ENCODE assay signal across 13 cellular contexts in genomic region chr5:91190333-91190680, GRCh38.
DNase-seq lines count a peak whose midpoint lies in the region; ATAC-seq and TF ChIP-seq lines count a peak whose summit lies in the region.
"Had no signal": no experiment of that assay in that cellular context is flagged by ENCODE, and none has a peak within 500 bp of the region (broad histone marks: within the 10 kb centered on the region; RNA-seq: fewer than 3 reads in every experiment).

No MANE protein-coding gene starts in this region.

- H4K20me1 ChIP-seq in neural progenitor cell (ENCODE audit: low read depth), result no peaks in the 10 kb centered on the region

- DNase-seq in endodermal cell (no peak), neural progenitor cell (ENCODE audit: low spot score) (no peak), NCI-H1694 (lab: John Stamatoyannopoulos, UW) (no peak)
- DNase-seq in CD4-positive, alpha-beta T cell, result no peak
- DNase-seq: activated CD8-positive, alpha-beta memory T cell treated with anti-CD3 and anti-CD28 coated beads, Interleukin-2, amount 50 U/mL, for 4 hours; caudate nucleus; natural killer cell; T-cell had no signal

- intact Hi-C loops in CD4-positive, alpha-beta T cell (cut with DNase I, micrococcal nuclease), result no loop called here

- H2AFZ ChIP-seq in neural progenitor cell (replicated peaks), result peak overlapping the region; percentile 1

- H3K27ac ChIP-seq in endodermal cell (ENCODE audit: low read depth, low read length), result no peak overlapping the region
- no peak overlapping the region for H3K27ac ChIP-seq in neural progenitor cell
- H3K27ac ChIP-seq in urinary bladder (ENCODE audit: low read depth), result peak overlapping the region; percentile 86
- no peak overlapping the region for H3K27ac ChIP-seq in CD4-positive, alpha-beta T cell (ENCODE audit: low read depth, low read length)

- TF ChIP-seq CTCF in endodermal cell (conservative IDR thresholded peaks at IDR 0.05), result peak; percentile 17
- no peak for TF ChIP-seq CTCF in neural progenitor cell (IDR thresholded peaks at IDR 0.05)
- no peak for TF ChIP-seq CTCF in CD4-positive, alpha-beta T cell (IDR thresholded peaks at IDR 0.05)

- H3K27me3 Mint-ChIP-seq in endodermal cell (ENCODE audit: insufficient read depth) (no peaks in the 10 kb centered on the region), neural progenitor cell (ENCODE audit: insufficient read depth, low read depth) (no peaks in the 10 kb centered on the region)
- H3K27me3 Mint-ChIP-seq in CD4-positive, alpha-beta T cell, result peaks cover 15% of the 10 kb centered on the region

- no peak overlapping the region for H3K4me2 ChIP-seq in neural progenitor cell

- CTCF ChIA-PET in CD4-positive, alpha-beta T cell (lab: Charles Lee), result no interaction called here

- no peaks in the 10 kb centered on the region for H3F3A ChIP-seq in neural progenitor cell (ENCODE audit: low read depth)

- no peak overlapping the region for H3K27ac Mint-ChIP-seq in endodermal cell
- H3K27ac Mint-ChIP-seq in neural progenitor cell, result peak overlapping the region; percentile 84
- H3K27ac Mint-ChIP-seq in CD4-positive, alpha-beta T cell, result no peak overlapping the region
- H3K27ac Mint-ChIP-seq: IgD-negative memory B cell had no signal

- no peak overlapping the region for H3K9ac ChIP-seq in endodermal cell (ENCODE audit: extremely low read depth, low read length, poor library complexity, severe bottlenecking)
- no peak overlapping the region for H3K9ac ChIP-seq in neural progenitor cell

- H3K4me1 ChIP-seq in endodermal cell (ENCODE audit: control insufficient read depth, insufficient read depth, low read length) (no peaks in the 10 kb centered on the region), neural progenitor cell (no peaks in the 10 kb centered on the region), urinary bladder (ENCODE audit: insufficient read depth) (no peaks in the 10 kb centered on the region)

- H3K4me3 Mint-ChIP-seq in endodermal cell, result no peak overlapping the region
- no peak overlapping the region for H3K4me3 Mint-ChIP-seq in neural progenitor cell
- H3K4me3 Mint-ChIP-seq in CD4-positive, alpha-beta T cell, result no peak overlapping the region

- H3K79me2 ChIP-seq in neural progenitor cell (ENCODE audit: low read depth), result no peaks in the 10 kb centered on the region

- ATAC-seq in HG03354 (IDR thresholded peaks at IDR 0.05; ENCODE audit: poor library complexity, severe bottlenecking, unreplicated experiment), result peak; percentile 18
- ATAC-seq in GM18909 (IDR thresholded peaks at IDR 0.05; ENCODE audit: poor library complexity, unreplicated experiment), result no peak
- no peak for ATAC-seq in GM18873 (IDR thresholded peaks at IDR 0.05; ENCODE audit: low FRiP score, unreplicated experiment)
- ATAC-seq in CD4-positive, alpha-beta T cell (ENCODE audit: poor library complexity), result no peak

- H3K4me3 ChIP-seq in endodermal cell (ENCODE audit: low read length) (no peak overlapping the region), neural progenitor cell (no peak overlapping the region), urinary bladder (ENCODE audit: low read depth, low read length) (no peak overlapping the region)

- peaks cover 6% of the 10 kb centered on the region for H3K4me1 Mint-ChIP-seq in endodermal cell
- H3K4me1 Mint-ChIP-seq in neural progenitor cell, result peaks cover 25% of the 10 kb centered on the region
- H3K4me1 Mint-ChIP-seq in CD4-positive, alpha-beta T cell (ENCODE audit: low read depth), result no peaks in the 10 kb centered on the region

- H3K27me3 ChIP-seq in endodermal cell (ENCODE audit: control insufficient read depth, insufficient read depth, low read length, poor library complexity, severe bottlenecking), result no peaks in the 10 kb centered on the region
- no peaks in the 10 kb centered on the region for H3K27me3 ChIP-seq in neural progenitor cell
- no peaks in the 10 kb centered on the region for H3K27me3 ChIP-seq in CD4-positive, alpha-beta T cell (ENCODE audit: control insufficient read depth, insufficient read depth, low read length)

- H3K9me3 ChIP-seq in endodermal cell (ENCODE audit: control insufficient read depth, low read length) (no peaks in the 10 kb centered on the region), neural progenitor cell (ENCODE audit: low read depth) (no peaks in the 10 kb centered on the region)
- H3K9me3 ChIP-seq in CD4-positive, alpha-beta T cell (ENCODE audit: control insufficient read depth, low read length), result no peaks in the 10 kb centered on the region

- H3K36me3 Mint-ChIP-seq in endodermal cell (ENCODE audit: low read depth), result no peaks in the 10 kb centered on the region
- no peaks in the 10 kb centered on the region for H3K36me3 Mint-ChIP-seq in neural progenitor cell
- no peaks in the 10 kb centered on the region for H3K36me3 Mint-ChIP-seq in CD4-positive, alpha-beta T cell (ENCODE audit: low read depth)
- H3K36me3 Mint-ChIP-seq: IgD-negative memory B cell, natural killer cell, T-cell had no signal

- 76 to 83% methylated on average over 3 of the region's 3 CpGs for WGBS in endodermal cell (ENCODE audit: insufficient coverage in 1 of 2, insufficient read length in 1 of 2), 2 experiments
- WGBS in urinary bladder, result 54% methylated on average over 3 of the region's 3 CpGs

- H3K36me3 ChIP-seq in endodermal cell (ENCODE audit: control insufficient read depth, insufficient read depth, low read length) (no peaks in the 10 kb centered on the region), neural progenitor cell (no peaks in the 10 kb centered on the region), urinary bladder (ENCODE audit: insufficient read depth) (no peaks in the 10 kb centered on the region)

- POLR2A ChIA-PET in CD4-positive, alpha-beta T cell (lab: Charles Lee), result no interaction called here

- H3K9me3 Mint-ChIP-seq in endodermal cell, result no peaks in the 10 kb centered on the region
- no peaks in the 10 kb centered on the region for H3K9me3 Mint-ChIP-seq in neural progenitor cell
- no peaks in the 10 kb centered on the region for H3K9me3 Mint-ChIP-seq in CD4-positive, alpha-beta T cell
- H3K9me3 Mint-ChIP-seq: IgD-negative memory B cell, natural killer cell, T-cell had no signal
